In the genomic region with DNA sequence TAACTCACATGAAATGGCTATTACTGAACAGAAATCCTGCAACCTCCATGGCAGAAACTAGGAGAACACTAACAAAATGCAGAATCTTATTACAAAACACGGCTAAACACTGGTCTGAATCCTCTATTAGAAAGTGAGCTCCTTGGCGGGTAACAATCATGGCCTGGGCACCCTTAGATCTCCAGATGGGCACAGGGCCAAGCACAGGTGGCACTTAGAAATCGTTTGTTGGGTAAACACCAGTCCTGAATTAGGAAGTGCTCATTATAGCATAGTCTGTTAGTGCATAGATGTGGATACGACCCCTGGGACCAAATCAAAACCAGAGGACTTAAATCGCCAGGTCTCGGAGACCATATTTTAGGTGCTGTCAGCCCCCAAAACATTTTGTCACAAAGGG, we compare ENCODE assay signal across 23 cellular contexts. TPM values are rescaled to one million over a fixed set of nuclear protein-coding genes. Genes with fewer than 3 reads are reported as not detected.
A peak's percentile ranks its signal among the peaks of the same experiment; 100 is the strongest.
DNase-seq lines count a peak whose midpoint lies in the region; ATAC-seq, FAIRE-seq and TF ChIP-seq lines count a peak whose summit lies in the region.
"Had no signal": no experiment of that assay in that cellular context is flagged by ENCODE, and none has a peak within 500 bp of the region (broad histone marks: within the 10 kb centered on the region; RNA-seq: fewer than 3 reads in every experiment).

No MANE protein-coding gene starts in this region.

- H3K9me3 ChIP-seq in K562 (replicated peaks; ENCODE audit: control insufficient read depth, insufficient read depth, low read depth, low read length), result no peaks in the 10 kb centered on the region
- H3K9me3 ChIP-seq: thyroid gland had no signal

- H3K9ac ChIP-seq in K562 (ENCODE audit: insufficient read depth in 1 of 2, low read depth in 2 of 2, low read length in 2 of 2), result no peak overlapping the region

- no peaks in the 10 kb centered on the region for H3K27me3 ChIP-seq in K562 (ENCODE audit: control insufficient read depth in 2 of 2, insufficient read depth in 2 of 2, low read length in 2 of 2)
- H3K27me3 ChIP-seq: thyroid gland had no signal

- intact Hi-C loops in K562 (cut with micrococcal nuclease), result no loop called here

- H3K4me1 ChIP-seq in K562 (replicated peaks in 1 of 2; ENCODE audit: control insufficient read depth in 2 of 2, insufficient read depth in 2 of 2, low read length in 2 of 2), result peaks cover under 1 to 6% of the 10 kb centered on the region in 2 experiments; a peak in 3 of 5 replicates

- BruUV-seq in K562 (replicated peaks; lab: Mats Ljungman, UMichigan), result TSS peak; percentile 4

- no peak overlapping the region for H3K4me3 ChIP-seq in K562
- H3K4me3 ChIP-seq: thyroid gland had no signal

- POLR2A ChIA-PET in K562 (lab: Yijun Ruan, JAX), result interaction anchor here (0.7 kb wide), 1 partner anchor 60 kb away, joined by 3 read pairs; no protein-coding TSS in a partner anchor

- no peak overlapping the region for H2AFZ ChIP-seq in K562 (ENCODE audit: low read depth, low read length)

- no peak for TF ChIP-seq POLR2A in K562 (conservative IDR thresholded peaks at IDR 0.05)

- DNase-seq in COLO668 (lab: John Stamatoyannopoulos, UW; ENCODE audit: unreplicated experiment) (peak; percentile 13), DMS79 treated with DMSO at 0.1 percent for 48 hours (lab: John Stamatoyannopoulos, UW) (peak; percentile 55), NCI-H345 (lab: John Stamatoyannopoulos, UW) (peak; percentile 63), K562 (ENCODE audit: extremely low read depth in 1 of 4, low spot score in 3 of 4) (no peak), superior temporal gyrus (ENCODE audit: extremely low spot score) (no peak), ecto neural progenitor cell (ENCODE audit: low spot score) (no peak)
- DNase-seq: activated CD4-positive, CD25-positive, alpha-beta regulatory T cell; activated naive CD4-positive, alpha-beta T cell treated with Interleukin-2 at 50 U/mL for 16 hours; activated T-cell treated with anti-CD3 and anti-CD28 coated beads, Interleukin-2, amount 50 U/mL, for 4 hours; amniotic stem cell; CD4-positive, alpha-beta memory T cell; KG1; kidney glomerular epithelial cell; MV-4-11; retina; stimulated activated CD4-positive, alpha-beta T cell treated with anti-CD3 and anti-CD28 coated beads, Interleukin-2, amount 100 ng/mL, for 48 hours; stimulated activated naive B cell treated with anti-CD40 and anti-IgM and Interleukin-4, amounts not matched to agents 10 μg/mL and 1 μg/mL and 100 μg/mL, for 72 hours; SW 1271; thyroid gland had no signal

- CTCF ChIA-PET in K562 (lab: Yijun Ruan, JAX; ENCODE audit: low intra/inter-chr PET ratio), result no interaction called here

- no peak for TF ChIP-seq EP300 in K562 (IDR thresholded peaks at IDR 0.05; ENCODE audit: low read length)

- H3K27ac ChIP-seq in K562 (ENCODE audit: extremely low read depth, low read depth, low read length), result no peak overlapping the region

- in situ Hi-C loops in K562 (cut with MboI), result no loop called here

- FAIRE-seq in K562 (lab: Jason Lieb, UNC), result no peak
- FAIRE-seq: bronchial epithelial cell, GM12892 had no signal

- 84% methylated on average over 6 of the region's 6 CpGs for WGBS in K562 (ENCODE audit: insufficient coverage, low coverage, missing lambda C conversion rate)

- H3K9me1 ChIP-seq in K562 (ENCODE audit: control insufficient read depth, insufficient read depth, low read length), result peaks cover 5% of the 10 kb centered on the region

- ATAC-seq in K562 (no peak), HG03139 (IDR thresholded peaks at IDR 0.05; ENCODE audit: unreplicated experiment) (no peak)
- ATAC-seq: activated T-cell treated with anti-CD3 and anti-CD28 coated beads, Interleukin-2, amount 50 U/mL, for 4 hours; HCT116; stimulated activated naive B cell treated with anti-CD40 and anti-IgM and Interleukin-4, amounts not matched to agents 10 μg/mL and 1 μg/mL and 100 μg/mL, for 72 hours had no signal

- peaks cover 92% of the 10 kb centered on the region for H3K36me3 ChIP-seq in K562 (ENCODE audit: control insufficient read depth, insufficient read depth, low read length)

- no peak for TF ChIP-seq RAD21 in K562 (CRISPR knock-in tag; conservative IDR thresholded peaks at IDR 0.05 in 1 of 2, IDR thresholded peaks at IDR 0.05 in 1 of 2)

- H3K79me2 ChIP-seq in K562 (ENCODE audit: control insufficient read depth, insufficient read depth, low read length), result peaks cover 68% of the 10 kb centered on the region

- no peak overlapping the region for H3K4me2 ChIP-seq in K562 (ENCODE audit: insufficient read depth, low read length)

- peaks cover 42% of the 10 kb centered on the region for H4K20me1 ChIP-seq in K562 (replicated peaks; ENCODE audit: control insufficient read depth, insufficient read depth, low read length)

- no peak for TF ChIP-seq CTCF in K562 (IDR thresholded peaks at IDR 0.05 in 2 of 3, conservative IDR thresholded peaks at IDR 0.05 in 1 of 3; ENCODE audit: insufficient read depth in 2 of 3, low read depth in 1 of 3, low read length in 3 of 3)

TF ChIP-seq in K562, 482 proteins besides CTCF, POLR2A, EP300 and RAD21:
- TF ChIP-seq SRSF1 (IDR thresholded peaks at IDR 0.05; ENCODE audit: low read depth, low read length) (no peak), MEF2D (tag; conservative IDR thresholded peaks at IDR 0.05; ENCODE audit: low read depth) (no peak), PHTF2 (CRISPR knock-in tag; IDR thresholded peaks at IDR 0.05) (no peak), ZNF561 (CRISPR knock-in tag; conservative IDR thresholded peaks at IDR 0.05) (no peak), GABPB2 (CRISPR knock-in tag; conservative IDR thresholded peaks at IDR 0.05) (no peak), RNF2 (IDR thresholded peaks at IDR 0.05) (no peak), ZNF785 (CRISPR knock-in tag; IDR thresholded peaks at IDR 0.05) (no peak), ZNF57 (CRISPR knock-in tag; IDR thresholded peaks at IDR 0.05) (no peak), XRCC3 (IDR thresholded peaks at IDR 0.05) (no peak), NR2C2 (CRISPR knock-in tag; IDR thresholded peaks at IDR 0.05) (no peak), NR2C2 (tag; IDR thresholded peaks at IDR 0.05) (no peak), SMARCA5 (IDR thresholded peaks at IDR 0.05) (no peak), SAP30 (IDR thresholded peaks at IDR 0.05; ENCODE audit: borderline replicate concordance, insufficient read depth, low read depth, low read length, poor library complexity, severe bottlenecking) (no peak)

RNA-seq across cellular contexts. Expression of a gene that starts 14.4 kb away (rescaled TPM):
- total RNA-seq in K562 (2011; cell fraction: chromatin; rRNA removed; ENCODE audit: low replicate concordance), result 105 and 116 TPM in 2 replicates
- total RNA-seq in K562 (2011; cell fraction: nucleolus; rRNA removed), result 68.0 and 70.9 TPM in 2 replicates
- total RNA-seq in K562 (2011; cell fraction: nucleoplasm; rRNA removed), result 116 and 155 TPM in 2 replicates
- total RNA-seq in K562 (2014; rRNA removed) (224 and 228 TPM in 2 replicates), K562 (2014; rRNA removed; fragmentation: Illumina TruSeq; extraction: Trizol) (366 and 402 TPM in 2 replicates), K562 (2015; rRNA removed; fragmentation: Illumina TruSeq; extraction: Trizol) (319 and 320 TPM in 2 replicates), K562 (2021) (257 and 267 TPM in 2 replicates)
- polyA plus RNA-seq in K562 (2011; rRNA removed) (155 and 168 TPM in 2 replicates), K562 (2014; fragmentation: Illumina TruSeq; extraction: Trizol) (343 and 365 TPM in 2 replicates), K562 (2014; fragmentation: Nextera tagmentation; extraction: Ambion mirVana) (100 to 1,000 TPM; 293 to 301 TPM), K562 (2014; rRNA removed) (221 and 243 TPM in 2 replicates)
- 84.1 and 126 TPM in 2 replicates for polyA plus RNA-seq in K562 (2011; cell fraction: cytosol; rRNA removed)
- polyA plus RNA-seq in K562 (2011; cell fraction: nucleus; rRNA removed), result 76.3 and 97.2 TPM in 2 replicates
- 230 and 274 TPM in 2 replicates for polyA plus RNA-seq in K562 (2012)
- 252 and 302 TPM in 2 replicates for polyA minus RNA-seq in K562 (2011; rRNA and poly(A)+ RNA removed)
- 143 and 162 TPM in 2 replicates for polyA minus RNA-seq in K562 (2011; cell fraction: cytosol; rRNA and poly(A)+ RNA removed)
- polyA minus RNA-seq in K562 (2011; cell fraction: nucleus; rRNA and poly(A)+ RNA removed), result 29.8 and 47.0 TPM in 2 replicates

RNA-seq across cellular contexts. Expression of a gene that starts 22.0 kb away (rescaled TPM):
- 43.2 and 55.8 TPM in 2 replicates for total RNA-seq in K562 (2011; cell fraction: chromatin; rRNA removed; ENCODE audit: low replicate concordance)
- total RNA-seq in K562 (2011; cell fraction: nucleolus; rRNA removed), result 42.0 and 45.9 TPM in 2 replicates
- 49.2 and 65.0 TPM in 2 replicates for total RNA-seq in K562 (2011; cell fraction: nucleoplasm; rRNA removed)
- 23.3 and 28.2 TPM in 2 replicates for total RNA-seq in K562 (2014; rRNA removed)
- total RNA-seq in K562 (2014; rRNA removed; fragmentation: Illumina TruSeq; extraction: Trizol), result 44.0 and 45.6 TPM in 2 replicates
- 35.5 and 36.3 TPM in 2 replicates for total RNA-seq in K562 (2015; rRNA removed; fragmentation: Illumina TruSeq; extraction: Trizol)
- 22.7 and 24.0 TPM in 2 replicates for total RNA-seq in K562 (2021)
- polyA plus RNA-seq in K562 (2011; rRNA removed), result 50.7 and 52.0 TPM in 2 replicates
- polyA plus RNA-seq in K562 (2011; cell fraction: cytosol; rRNA removed), result 25.2 and 36.2 TPM in 2 replicates
- 20.3 and 25.9 TPM in 2 replicates for polyA plus RNA-seq in K562 (2011; cell fraction: nucleus; rRNA removed)
- 23.1 and 36.4 TPM in 2 replicates for polyA plus RNA-seq in K562 (2012)
- polyA plus RNA-seq in K562 (2014; fragmentation: Illumina TruSeq; extraction: Trizol), result 46.4 and 49.8 TPM in 2 replicates
- 10 to 100 TPM; 30.0 to 32.5 TPM for polyA plus RNA-seq in K562 (2014; fragmentation: Nextera tagmentation; extraction: Ambion mirVana)
- 35.7 and 40.2 TPM in 2 replicates for polyA plus RNA-seq in K562 (2014; rRNA removed)
- 44.5 and 49.8 TPM in 2 replicates for polyA minus RNA-seq in K562 (2011; rRNA and poly(A)+ RNA removed)
- 23.3 and 43.8 TPM in 2 replicates for polyA minus RNA-seq in K562 (2011; cell fraction: cytosol; rRNA and poly(A)+ RNA removed)
- 9.3 and 15.6 TPM in 2 replicates for polyA minus RNA-seq in K562 (2011; cell fraction: nucleus; rRNA and poly(A)+ RNA removed)

Comparison
In these comparisons a context has a peak if more than half of its experiments do, and no peak if none do; other contexts are left out.
1. DNase-seq: peak in COLO668 (single experiment), DMS79 treated with DMSO at 0.1 percent for 48 hours (single experiment) and NCI-H345 (single experiment); none in K562 (0 of 4), superior temporal gyrus (single experiment) and ecto neural progenitor cell (single experiment).